ENCODE assay signal across 15 cellular contexts in genomic region chr3:112811917-112812660, GRCh38. TPM values are rescaled to one million over a fixed set of nuclear protein-coding genes. Genes with fewer than 3 reads are reported as not detected.
DNase-seq lines count a peak whose midpoint lies in the region; TF ChIP-seq lines count a peak whose summit lies in the region.
"Had no signal": no experiment of that assay in that cellular context is flagged by ENCODE, and none has a peak within 500 bp of the region (broad histone marks: within the 10 kb centered on the region; RNA-seq: fewer than 3 reads in every experiment).

No MANE protein-coding gene starts in this region.

- no peak overlapping the region for H3K4me3 ChIP-seq in ACC112 (ENCODE audit: low read depth, low read length)
- H3K4me3 ChIP-seq in fibroblast of villous mesenchyme (ENCODE audit: low read depth, low read length) = no peak overlapping the region
- no peak overlapping the region for H3K4me3 ChIP-seq in trophoblast cell (ENCODE audit: low read depth, low read length)
- H3K4me3 ChIP-seq: gastrocnemius medialis, tibial artery had no signal

- H3K9me3 ChIP-seq in trophoblast cell (ENCODE audit: insufficient read depth, low read depth, low read length) = no peaks in the 10 kb centered on the region
- H3K9me3 ChIP-seq: gastrocnemius medialis, tibial artery had no signal

- no CpG with 5 or more reads among the region's 8 CpGs for WGBS in trophoblast cell (ENCODE audit: extremely low coverage, insufficient coverage, insufficient read length)

- DNase-seq in OCI-M2 (lab: John Stamatoyannopoulos, UW; ENCODE audit: unreplicated experiment) (peak; percentile 20), fibroblast of villous mesenchyme (ENCODE audit: low read depth) (peak; percentile 87), trophoblast cell (no peak), NCI-H2196 (lab: John Stamatoyannopoulos, UW; ENCODE audit: unreplicated experiment) (no peak), foreskin melanocyte (no peak), NCI-H1694 treated with DMSO at 0.1 percent for 48 hours (lab: John Stamatoyannopoulos, UW) (no peak)
- DNase-seq in activated CD4-positive, alpha-beta T cell treated with anti-CD3 and anti-CD28 coated beads, Interleukin-2, amount 50 U/mL, for 4 hours = no peak
- DNase-seq: activated naive CD4-positive, alpha-beta T cell treated with anti-CD3 and anti-CD28 coated beads, Interleukin-2, amount 50 U/mL, for 16 hours; DND-41; NCI-H2029 had no signal

- peaks cover 38% of the 10 kb centered on the region for H3K4me1 ChIP-seq in ACC112 (ENCODE audit: control insufficient read depth, insufficient read depth, low read length, unreplicated experiment)
- H3K4me1 ChIP-seq in trophoblast cell (ENCODE audit: control insufficient read depth in 1 of 2, insufficient read depth in 2 of 2, low read length in 2 of 2) = peaks cover 5 to 10% of the 10 kb centered on the region in 2 experiments

- no peaks in the 10 kb centered on the region for H3K36me3 ChIP-seq in ACC112 (ENCODE audit: insufficient read depth, low read length)
- H3K36me3 ChIP-seq in trophoblast cell (ENCODE audit: control insufficient read depth in 1 of 2, insufficient read depth in 2 of 2, low read length in 2 of 2) = no peaks in the 10 kb centered on the region
- H3K36me3 ChIP-seq: gastrocnemius medialis, tibial artery had no signal

- TF ChIP-seq CTCF in fibroblast of villous mesenchyme (IDR thresholded peaks at IDR 0.05; ENCODE audit: insufficient read depth, low read depth, low read length) = no peak

- H2AK5ac ChIP-seq in trophoblast cell (ENCODE audit: low read length) = peak overlapping the region; percentile 95

- peak overlapping the region; percentile 39 for H3K4ac ChIP-seq in trophoblast cell (ENCODE audit: low read depth, low read length)

- peak overlapping the region; percentile 74 for H3K14ac ChIP-seq in trophoblast cell (ENCODE audit: low read length)

- H2BK5ac ChIP-seq in trophoblast cell (ENCODE audit: low read depth, low read length, poor library complexity) = peak overlapping the region; percentile 90

- no peak overlapping the region for H3K9ac ChIP-seq in trophoblast cell (ENCODE audit: low read length)

- H3K79me1 ChIP-seq in trophoblast cell (ENCODE audit: low read length) = peaks cover 4% of the 10 kb centered on the region

- peak overlapping the region; percentile 66 for H3K18ac ChIP-seq in trophoblast cell (ENCODE audit: low read length)

- H3K27ac ChIP-seq in ACC112 (ENCODE audit: low read depth, low read length) (peak overlapping the region; percentile 80), trophoblast cell (ENCODE audit: low read depth, low read length) (peak overlapping the region; percentile 72)

- H4K8ac ChIP-seq in trophoblast cell (ENCODE audit: low read depth, low read length) = peak overlapping the region; percentile 73

- H2BK12ac ChIP-seq in trophoblast cell (ENCODE audit: low read length) = peak overlapping the region; percentile 89

- no peak overlapping the region for H3K23ac ChIP-seq in trophoblast cell (ENCODE audit: low read length)

- peak overlapping the region; percentile 88 for H4K91ac ChIP-seq in trophoblast cell (ENCODE audit: low read depth, low read length)

- H3K4me2 ChIP-seq in trophoblast cell (ENCODE audit: low read length) = peak overlapping the region; percentile 20

- peak overlapping the region; percentile 68 for H2BK120ac ChIP-seq in trophoblast cell (ENCODE audit: insufficient read depth, low read length, poor library complexity)

- peak overlapping the region; percentile 20 for H2AFZ ChIP-seq in ACC112 (ENCODE audit: low read length, unreplicated experiment)
- peak overlapping the region; percentile 18 for H2AFZ ChIP-seq in trophoblast cell (ENCODE audit: insufficient read depth, low read length, poor library complexity)

- H3K27me3 ChIP-seq in ACC112 (ENCODE audit: insufficient read depth, low read length) (no peaks in the 10 kb centered on the region), trophoblast cell (ENCODE audit: insufficient read depth, low read length) (no peaks in the 10 kb centered on the region)
- H3K27me3 ChIP-seq: gastrocnemius medialis, tibial artery had no signal

- H3K79me2 ChIP-seq in ACC112 (ENCODE audit: control insufficient read depth, insufficient read depth, low read length, unreplicated experiment) (no peaks in the 10 kb centered on the region), trophoblast cell (ENCODE audit: control insufficient read depth, insufficient read depth, low read length, poor library complexity) (no peaks in the 10 kb centered on the region)

- no peak overlapping the region for H4K12ac ChIP-seq in trophoblast cell (ENCODE audit: low read depth, low read length)

RNA-seq across cellular contexts. Expression of gene CD200R1L, which starts 34.6 kb away (rescaled TPM):
- total RNA-seq in fibroblast of villous mesenchyme = not detected in 2 replicates
- not detected in 2 replicates for polyA plus RNA-seq in trophoblast cell (2013)
- total RNA-seq: gastrocnemius medialis, left cardiac atrium, pulmonary artery endothelial cell had no signal

Comparison
In these comparisons a context has a peak if more than half of its experiments do, and no peak if none do; other contexts are left out.
1. DNase-seq: peak in OCI-M2 (single experiment) and fibroblast of villous mesenchyme (single experiment); none in trophoblast cell (0 of 2), NCI-H2196 (single experiment), activated CD4-positive, alpha-beta T cell treated with anti-CD3 and anti-CD28 coated beads, Interleukin-2, amount 50 U/mL, for 4 hours (0 of 2), foreskin melanocyte (single experiment) and NCI-H1694 treated with DMSO at 0.1 percent for 48 hours (single experiment).